Comparison of ENCODE assay signal across 9 cellular contexts in the genomic region with DNA sequence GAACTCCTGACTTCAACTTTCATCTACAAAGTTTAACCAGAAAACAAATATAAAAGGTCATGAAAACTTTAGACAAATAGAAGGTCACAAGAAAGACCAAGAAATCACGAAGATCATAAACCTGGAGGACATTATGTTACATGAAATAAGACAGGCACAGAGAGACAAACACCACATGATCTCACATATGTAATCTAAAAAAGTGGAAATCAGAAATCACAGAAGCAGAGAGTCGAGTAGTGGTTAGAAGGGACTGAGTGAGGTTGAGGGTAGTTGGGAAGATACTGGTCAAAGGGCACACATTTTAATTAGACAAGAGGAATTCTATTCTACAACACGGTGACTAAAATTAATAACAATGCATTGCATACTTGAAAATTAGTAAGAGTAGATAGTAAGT. TPM values are rescaled to one million over a fixed set of nuclear protein-coding genes. Genes with fewer than 3 reads are reported as not detected.
DNase-seq lines count a peak whose midpoint lies in the region; ATAC-seq, FAIRE-seq and TF ChIP-seq lines count a peak whose summit lies in the region.
"Had no signal": no experiment of that assay in that cellular context is flagged by ENCODE, and none has a peak within 500 bp of the region (broad histone marks: within the 10 kb centered on the region; RNA-seq: fewer than 3 reads in every experiment).

No MANE protein-coding gene starts in this region.

- TF ChIP-seq CTCF in A549 (IDR thresholded peaks at IDR 0.05) (no peak), GM12875 (IDR thresholded peaks at IDR 0.05; ENCODE audit: borderline replicate concordance, insufficient read depth, low read depth, low read length) (no peak), WERI-Rb-1 (IDR thresholded peaks at IDR 0.05; ENCODE audit: low read depth, low read length) (no peak), foreskin keratinocyte (conservative IDR thresholded peaks at IDR 0.05) (no peak)

- no peak for FAIRE-seq in A549 (lab: Jason Lieb, UNC)

- CTCF ChIA-PET in A549 (lab: Yijun Ruan, JAX), result interaction anchor here (1.3 kb wide), 1 partner anchor 63 kb away, joined by 3 read pairs; the partner anchor contains the start of gene MRPL19

- peak overlapping the region; percentile 84; the same call in 1 of the 2 replicates for H3K9ac ChIP-seq in iPS-20b (ENCODE audit: low read depth, low read length)

- H3K9me3 ChIP-seq in A549 (no peaks in the 10 kb centered on the region), WERI-Rb-1 (ENCODE audit: severe bottlenecking) (peaks cover 6% of the 10 kb centered on the region), iPS-20b (ENCODE audit: insufficient read depth, low read depth, low read length) (no peaks in the 10 kb centered on the region)
- H3K9me3 ChIP-seq in effector memory CD4-positive, alpha-beta T cell (ENCODE audit: control insufficient read depth, low read length), result no peaks in the 10 kb centered on the region

- no peak for DNase-seq in A549 (ENCODE audit: low read depth in 1 of 2, low spot score in 1 of 2)
- DNase-seq in WERI-Rb-1, result no peak
- DNase-seq in effector memory CD4-positive, alpha-beta T cell, result no peak
- no peak for DNase-seq in germinal center (ENCODE audit: low spot score)
- DNase-seq in foreskin keratinocyte, result no peak
- DNase-seq: activated CD4-positive, alpha-beta T cell treated with anti-CD3 and anti-CD28 coated beads, Interleukin-2, amount 50 U/mL, for 48 hours had no signal

- no peak for ATAC-seq in A549
- ATAC-seq in HG02973 (IDR thresholded peaks at IDR 0.05; ENCODE audit: unreplicated experiment), result no peak
- ATAC-seq in foreskin keratinocyte, result no peak

- H3K27ac ChIP-seq in A549, result peak overlapping the region; percentile 63 to 86; a peak in 5 of 6 replicates
- H3K27ac ChIP-seq in WERI-Rb-1, result no peak overlapping the region
- H3K27ac ChIP-seq in iPS-20b (ENCODE audit: low read length), result no peak overlapping the region
- H3K27ac ChIP-seq in effector memory CD4-positive, alpha-beta T cell (ENCODE audit: insufficient read depth, low read length, poor library complexity, severe bottlenecking), result no peak overlapping the region
- H3K27ac ChIP-seq in foreskin keratinocyte, result no peak overlapping the region

- peaks cover 21% of the 10 kb centered on the region for H3K36me3 ChIP-seq in WERI-Rb-1
- H3K36me3 ChIP-seq in iPS-20b (ENCODE audit: insufficient read depth, low read depth, low read length), result peaks cover 20% of the 10 kb centered on the region
- H3K36me3 ChIP-seq in effector memory CD4-positive, alpha-beta T cell (ENCODE audit: control insufficient read depth, insufficient read depth, low read length), result peaks cover 9% of the 10 kb centered on the region

- H3K4me2 ChIP-seq in A549, result peak overlapping the region; percentile 80

- peak overlapping the region; percentile 60 for H3K4me3 ChIP-seq in A549
- H3K4me3 ChIP-seq in GM12875 (ENCODE audit: low read depth, low read length), result peak overlapping the region; percentile 54
- H3K4me3 ChIP-seq in WERI-Rb-1 (ENCODE audit: low read depth, low read length), result peak overlapping the region; percentile 50
- H3K4me3 ChIP-seq in iPS-20b (ENCODE audit: low read length), result peak overlapping the region; percentile 83
- no peak overlapping the region for H3K4me3 ChIP-seq in effector memory CD4-positive, alpha-beta T cell (ENCODE audit: insufficient read depth, low read depth, low read length, poor library complexity, severe bottlenecking)

- no peak for TF ChIP-seq RAD21 in A549 (conservative IDR thresholded peaks at IDR 0.05 in 1 of 2, IDR thresholded peaks at IDR 0.05 in 1 of 2)

- H3K4me1 ChIP-seq in A549 (peaks cover 18% of the 10 kb centered on the region), iPS-20b (ENCODE audit: insufficient read depth, low read length) (peaks cover 4% of the 10 kb centered on the region; the same call in 1 of the 2 replicates), foreskin keratinocyte (peaks cover 16% of the 10 kb centered on the region)
- H3K4me1 ChIP-seq in effector memory CD4-positive, alpha-beta T cell (ENCODE audit: control insufficient read depth, insufficient read depth, low read length, poor library complexity, severe bottlenecking), result peaks cover 8% of the 10 kb centered on the region

- no peak for TF ChIP-seq POLR2A in A549 (IDR thresholded peaks at IDR 0.05; ENCODE audit: low read length)

- 6% methylated on average over 3 of the region's 3 CpGs for WGBS in A549 (ENCODE audit: missing lambda C conversion rate)

- TF ChIP-seq EP300 in A549 (IDR thresholded peaks at IDR 0.05), result no peak

- H3K27me3 ChIP-seq in WERI-Rb-1 (ENCODE audit: insufficient read depth, low read depth, severe bottlenecking) (no peaks in the 10 kb centered on the region), iPS-20b (ENCODE audit: insufficient read depth, low read length) (no peaks in the 10 kb centered on the region), foreskin keratinocyte (no peaks in the 10 kb centered on the region)
- H3K27me3 ChIP-seq in effector memory CD4-positive, alpha-beta T cell (replicated peaks; ENCODE audit: control insufficient read depth, insufficient read depth, low read length, poor library complexity, severe bottlenecking), result no peaks in the 10 kb centered on the region

- POLR2A ChIA-PET in A549 (lab: Yijun Ruan, JAX), result no interaction called here

TF ChIP-seq in A549, 52 proteins besides CTCF, POLR2A, EP300 and RAD21 (continues in another document):
- TF ChIP-seq RNF2 (IDR thresholded peaks at IDR 0.05; ENCODE audit: borderline replicate concordance, low read depth) (no peak), ZC3H11A (IDR thresholded peaks at IDR 0.05) (no peak), MYC (IDR thresholded peaks at IDR 0.05; ENCODE audit: borderline replicate concordance, low read length) (no peak), MAZ (IDR thresholded peaks at IDR 0.05; ENCODE audit: borderline replicate concordance, low read depth, low read length) (no peak), HMGXB4 (CRISPR knock-in tag; IDR thresholded peaks at IDR 0.05; ENCODE audit: borderline replicate concordance) (no peak), JUNB (IDR thresholded peaks at IDR 0.05) (no peak), EHMT2 (IDR thresholded peaks at IDR 0.05; ENCODE audit: low read depth) (no peak), ZNF302 (CRISPR knock-in tag; IDR thresholded peaks at IDR 0.05) (no peak), FOXS1 (CRISPR knock-in tag; IDR thresholded peaks at IDR 0.05) (no peak), RCOR1 (IDR thresholded peaks at IDR 0.05; ENCODE audit: low read depth, low read length) (no peak), NFE2L2 (conservative IDR thresholded peaks at IDR 0.05; ENCODE audit: low read length) (no peak), HDAC2 (IDR thresholded peaks at IDR 0.05) (no peak), REST (IDR thresholded peaks at IDR 0.05) (no peak), TFCP2L1 (CRISPR knock-in tag; IDR thresholded peaks at IDR 0.05) (no peak), NR3C1 (IDR thresholded peaks at IDR 0.05) (no peak), TP53 (CRISPR knock-in tag; IDR thresholded peaks at IDR 0.05) (no peak)

RNA-seq across cellular contexts. Expression of gene GCFC2, which starts 1.4 kb away (rescaled TPM):
- polyA plus RNA-seq in A549 (2011; rRNA removed), result 40.6 and 41.7 TPM in 2 replicates
- 10.5 and 13.5 TPM in 2 replicates for polyA plus RNA-seq in A549 (2012; cell fraction: cytosol; rRNA removed)
- 8.3 and 9.6 TPM in 2 replicates for polyA plus RNA-seq in A549 (2012; cell fraction: nucleus; rRNA removed)
- 15.1 to 15.2 TPM (median 15.2 TPM) in 3 replicates for polyA plus RNA-seq in A549 (2017; fragmentation: RNase III; extraction: RNeasy Plus Mini Kit Qiagen cat#74134 plus additional on column Dnase treatment)
- polyA minus RNA-seq in A549 (2011; rRNA and poly(A)+ RNA removed), result 8.0 and 8.4 TPM in 2 replicates
- total RNA-seq in foreskin keratinocyte, result 14.2 and 16.7 TPM in 2 replicates
- polyA plus RNA-seq in foreskin keratinocyte, result 12.9 and 13.0 TPM in 2 replicates

Comparison
In these comparisons a context has a peak if more than half of its experiments do, and no peak if none do; other contexts are left out.
1. H3K27ac ChIP-seq: peak in A549 (2 of 2); none in WERI-Rb-1 (single experiment), iPS-20b (single experiment), effector memory CD4-positive, alpha-beta T cell (single experiment) and foreskin keratinocyte (single experiment).